ENCODE assay signal across 1 cellular context in the genomic region with DNA sequence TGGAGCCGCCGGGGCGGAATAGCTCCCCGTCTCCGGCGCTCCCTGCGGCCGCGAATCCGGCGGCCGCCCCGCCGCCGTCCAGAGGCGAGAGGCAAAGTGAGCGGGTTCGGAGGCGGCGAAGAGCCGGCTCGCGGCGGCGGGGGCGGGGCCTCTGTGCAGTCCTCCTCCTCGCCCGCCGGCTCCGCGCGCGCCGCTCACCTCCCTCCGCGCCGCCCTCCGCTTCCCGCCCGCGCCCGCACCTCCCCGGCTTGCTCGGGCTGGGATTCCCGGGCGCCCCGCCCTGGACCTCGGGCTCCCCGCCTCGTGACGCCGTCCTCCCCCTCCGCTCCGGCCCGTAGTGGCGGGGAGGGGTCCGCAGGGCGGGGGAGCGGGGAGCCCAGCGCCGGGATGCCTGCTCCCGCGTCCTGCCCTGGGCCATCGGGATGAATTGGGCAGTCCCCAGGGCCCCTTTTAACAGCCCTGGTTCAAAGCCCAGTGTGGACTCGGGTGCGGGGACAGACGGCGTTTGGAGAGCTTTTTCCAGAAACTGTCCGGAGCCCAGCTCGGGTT.
TF ChIP-seq lines count a peak whose summit lies in the region.

A gene with protein sequence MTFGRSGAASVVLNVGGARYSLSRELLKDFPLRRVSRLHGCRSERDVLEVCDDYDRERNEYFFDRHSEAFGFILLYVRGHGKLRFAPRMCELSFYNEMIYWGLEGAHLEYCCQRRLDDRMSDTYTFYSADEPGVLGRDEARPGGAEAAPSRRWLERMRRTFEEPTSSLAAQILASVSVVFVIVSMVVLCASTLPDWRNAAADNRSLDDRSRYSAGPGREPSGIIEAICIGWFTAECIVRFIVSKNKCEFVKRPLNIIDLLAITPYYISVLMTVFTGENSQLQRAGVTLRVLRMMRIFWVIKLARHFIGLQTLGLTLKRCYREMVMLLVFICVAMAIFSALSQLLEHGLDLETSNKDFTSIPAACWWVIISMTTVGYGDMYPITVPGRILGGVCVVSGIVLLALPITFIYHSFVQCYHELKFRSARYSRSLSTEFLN (minus strand): TSS at position 98 of the 549 bp plus-strand sequence. CDS start 481 bp downstream, outside the sequence.

TF ChIP-seq in H1, 55 proteins besides CTCF, POLR2A, EP300 and RAD21 (continued from another document):
- TF ChIP-seq EGR1 (IDR thresholded peaks at IDR 0.05; ENCODE audit: borderline replicate concordance, low read depth, low read length) = no peak
- no peak for TF ChIP-seq SIX5 (IDR thresholded peaks at IDR 0.05; ENCODE audit: low read depth, low read length)
- no peak for TF ChIP-seq KDM5A (IDR thresholded peaks at IDR 0.05; ENCODE audit: low read length)
- TF ChIP-seq KDM4A (IDR thresholded peaks at IDR 0.05; ENCODE audit: low read depth, low read length, severe bottlenecking) = no peak
- TF ChIP-seq ASH2L (IDR thresholded peaks at IDR 0.05; ENCODE audit: low read length) = no peak
- TF ChIP-seq SP4 (IDR thresholded peaks at IDR 0.05; ENCODE audit: low read length) = no peak
- no peak; a peak in 1 of 4 replicates for TF ChIP-seq SIN3A (conservative IDR thresholded peaks at IDR 0.05 in 1 of 2, IDR thresholded peaks at IDR 0.05 in 1 of 2; ENCODE audit: low read depth in 1 of 2, low read length in 2 of 2)
- TF ChIP-seq GABPA (IDR thresholded peaks at IDR 0.05; ENCODE audit: borderline replicate concordance, insufficient read depth, low read length) = no peak
- TF ChIP-seq JUND (IDR thresholded peaks at IDR 0.05; ENCODE audit: low read length) = no peak
- no peak for TF ChIP-seq RFX5 (IDR thresholded peaks at IDR 0.05; ENCODE audit: borderline replicate concordance, low read depth, low read length)
